In genomic region chrX:71081348-71082148, GRCh38 we compare ENCODE assay signal across 1 cellular context.
TF ChIP-seq lines count a peak whose summit lies in the region.

No MANE protein-coding gene starts in this region.

TF ChIP-seq in HepG2, 621 proteins besides CTCF, POLR2A, EP300 and RAD21 (continues in another document):
- TF ChIP-seq ZNF33B (CRISPR knock-in tag; IDR thresholded peaks at IDR 0.05) (no peak), ONECUT2 (CRISPR knock-in tag; IDR thresholded peaks at IDR 0.05) (no peak), HMG20A (CRISPR knock-in tag; IDR thresholded peaks at IDR 0.05; ENCODE audit: borderline replicate concordance) (0 out of 2 replicates have a peak, but pooled peaks have one; percentile 33), ZNF329 (CRISPR knock-in tag; IDR thresholded peaks at IDR 0.05; ENCODE audit: low read depth) (no peak), PAX8 (CRISPR knock-in tag; IDR thresholded peaks at IDR 0.05; ENCODE audit: borderline replicate concordance) (no peak), GLI4 (CRISPR knock-in tag; IDR thresholded peaks at IDR 0.05; ENCODE audit: borderline replicate concordance) (no peak), MED13 (CRISPR knock-in tag; IDR thresholded peaks at IDR 0.05) (no peak), BCL3 (CRISPR knock-in tag; IDR thresholded peaks at IDR 0.05) (no peak), ZNF318 (CRISPR knock-in tag; IDR thresholded peaks at IDR 0.05) (no peak), KDM3A (CRISPR knock-in tag; IDR thresholded peaks at IDR 0.05; ENCODE audit: low read depth) (no peak), CEBPG (CRISPR knock-in tag; IDR thresholded peaks at IDR 0.05) (peak; percentile 90), ASH2L (IDR thresholded peaks at IDR 0.05; ENCODE audit: insufficient read length, low read depth, low read length) (peak; percentile 59), SALL1 (CRISPR knock-in tag; IDR thresholded peaks at IDR 0.05) (peak; percentile 28; the same call in 1 of the 2 replicates), TEF (CRISPR knock-in tag; IDR thresholded peaks at IDR 0.05) (peak; percentile 78; the same call in 1 of the 2 replicates), SOX5 (CRISPR knock-in tag; IDR thresholded peaks at IDR 0.05; ENCODE audit: borderline replicate concordance) (peak; percentile 15; the same call in 1 of the 2 replicates), ZEB1 (IDR thresholded peaks at IDR 0.05; ENCODE audit: insufficient replicate concordance, low read depth) (no peak), SMYD3 (CRISPR knock-in tag; IDR thresholded peaks at IDR 0.05) (no peak), RXRB (CRISPR knock-in tag; IDR thresholded peaks at IDR 0.05; ENCODE audit: borderline replicate concordance) (peak; percentile 54; the same call in 1 of the 2 replicates), TCF7L2 (IDR thresholded peaks at IDR 0.05; ENCODE audit: low read depth, low read length) (no peak), ZFP37 (CRISPR knock-in tag; IDR thresholded peaks at IDR 0.05; ENCODE audit: borderline replicate concordance) (no peak), ZNF800 (CRISPR knock-in tag; IDR thresholded peaks at IDR 0.05) (no peak), ELF3 (CRISPR knock-in tag; IDR thresholded peaks at IDR 0.05) (peak; percentile 51), HIC2 (CRISPR knock-in tag; IDR thresholded peaks at IDR 0.05; ENCODE audit: low read depth) (no peak), FOXP1 (IDR thresholded peaks at IDR 0.05) (no peak), FOXP1 (CRISPR knock-in tag; IDR thresholded peaks at IDR 0.05) (no peak), ZKSCAN8 (CRISPR knock-in tag; IDR thresholded peaks at IDR 0.05; ENCODE audit: borderline replicate concordance) (0 out of 2 replicates have a peak, but pooled peaks have one; percentile 28), HNF4G (IDR thresholded peaks at IDR 0.05; ENCODE audit: borderline replicate concordance, low read depth, low read length) (peak; percentile 71), HNF4G (CRISPR knock-in tag; IDR thresholded peaks at IDR 0.05; ENCODE audit: borderline replicate concordance, low read depth) (no peak), ZMYM3 (CRISPR knock-in tag; IDR thresholded peaks at IDR 0.05) (no peak), ZNF710 (CRISPR knock-in tag; IDR thresholded peaks at IDR 0.05; ENCODE audit: borderline replicate concordance) (peak; percentile 59; the same call in 1 of the 2 replicates), NCOA2 (CRISPR knock-in tag; IDR thresholded peaks at IDR 0.05) (peak; percentile 34; the same call in 1 of the 2 replicates), HNRNPL (IDR thresholded peaks at IDR 0.05; ENCODE audit: low read depth, low read length) (no peak), REL (CRISPR knock-in tag; conservative IDR thresholded peaks at IDR 0.05) (no peak), CBFB (CRISPR knock-in tag; IDR thresholded peaks at IDR 0.05) (no peak), MBNL3 (CRISPR knock-in tag; conservative IDR thresholded peaks at IDR 0.05) (no peak), ZNF691 (CRISPR knock-in tag; IDR thresholded peaks at IDR 0.05; ENCODE audit: borderline replicate concordance, low read depth) (no peak), ZNF792 (CRISPR knock-in tag; IDR thresholded peaks at IDR 0.05) (0 out of 2 replicates have a peak, but pooled peaks have one; percentile 21), ATF2 (CRISPR knock-in tag; IDR thresholded peaks at IDR 0.05) (0 out of 2 replicates have a peak, but pooled peaks have one; percentile 40), ZBTB20 (CRISPR knock-in tag; IDR thresholded peaks at IDR 0.05; ENCODE audit: borderline replicate concordance, low read depth) (peak; percentile 100), ZNF678 (CRISPR knock-in tag; IDR thresholded peaks at IDR 0.05) (no peak), CHCHD3 (CRISPR knock-in tag; IDR thresholded peaks at IDR 0.05) (no peak), ARID3A (IDR thresholded peaks at IDR 0.05; ENCODE audit: low read depth, low read length) (peak; percentile 39), SRSF4 (IDR thresholded peaks at IDR 0.05; ENCODE audit: low read depth, low read length, poor library complexity, severe bottlenecking) (no peak), NCOA5 (CRISPR knock-in tag; IDR thresholded peaks at IDR 0.05) (no peak), ATRX (CRISPR knock-in tag; IDR thresholded peaks at IDR 0.05; ENCODE audit: borderline replicate concordance) (no peak)
